8 cellular contexts compared by ENCODE assay signal in genomic region chr2:102520009-102520408, GRCh38. TPM values are rescaled to one million over a fixed set of nuclear protein-coding genes. Genes with fewer than 3 reads are reported as not detected.
DNase-seq lines count a peak whose midpoint lies in the region; ATAC-seq and TF ChIP-seq lines count a peak whose summit lies in the region.

No MANE protein-coding gene starts in this region.

- no peaks in the 10 kb centered on the region for H3K4me1 ChIP-seq in heart right ventricle

- no peaks in the 10 kb centered on the region for H3K36me3 Mint-ChIP-seq in brain

- ATAC-seq in heart right ventricle (no peak), HG02642 (IDR thresholded peaks at IDR 0.05; ENCODE audit: poor library complexity, unreplicated experiment) (peak; percentile 69)

- TF ChIP-seq CTCF in heart right ventricle (IDR thresholded peaks at IDR 0.05): peak; percentile 31 to 74 (median 52)
- TF ChIP-seq CTCF in brain (conservative IDR thresholded peaks at IDR 0.05): peak; percentile 55 to 73
- TF ChIP-seq CTCF in lower leg skin (IDR thresholded peaks at IDR 0.05): no peak

- intact Hi-C loops in heart right ventricle (cut with DNase I) (loop anchor here in 1 of 10 donors (5.0 kb wide), 1 partner anchor 97 kb away; the partner anchor contains the start of gene SLC9A2), cardiac septum (cut with DNase I) (loop anchor here (5.0 kb wide), 2 partner anchors 97 to 182 kb away; partner anchors contain the start of gene SLC9A2), lower leg skin (cut with DNase I; ENCODE audit: low total_unique reads) (no loop called here)

- H3K27me3 ChIP-seq in heart right ventricle: peaks cover 0 to 5% (median 0%) of the 10 kb centered on the region in 7 donors

- no peaks in the 10 kb centered on the region for H3K36me3 ChIP-seq in heart right ventricle

- no peak overlapping the region for H3K27ac Mint-ChIP-seq in brain

- no peak overlapping the region for H3K4me3 Mint-ChIP-seq in brain

- DNase-seq in heart right ventricle (no peak), cardiac septum (ENCODE audit: low spot score) (no peak), NCI-H2227 treated with DMSO at 0.1 percent for 48 hours (lab: John Stamatoyannopoulos, UW) (peak; percentile 15), mucosa of gallbladder (ENCODE audit: low spot score) (peak; percentile 28), lower leg skin (ENCODE audit: low spot score in 2 of 2) (no peak)
- DNase-seq in NK-92 treated with Interleukin-12 subunit alpha and Interleukin-12 subunit beta, amount 100 ng/mL, for 24 hours (lab: John Stamatoyannopoulos, UW): no peak

- no peaks in the 10 kb centered on the region for H3K9me3 ChIP-seq in heart right ventricle

- no peak overlapping the region for H3K27ac ChIP-seq in heart right ventricle

- 16 to 21% methylated on average over 2 of the region's 2 CpGs for WGBS in heart right ventricle, 2 donors
- 37 to 41% methylated on average over 2 of the region's 2 CpGs for WGBS in lower leg skin, 2 donors

- H3K4me1 Mint-ChIP-seq in brain: peaks cover 27% of the 10 kb centered on the region

- TF ChIP-seq POLR2A in lower leg skin (IDR thresholded peaks at IDR 0.05): no peak

- H3K4me3 ChIP-seq in heart right ventricle (no peak overlapping the region), lower leg skin (ENCODE audit: low read depth, poor library complexity, severe bottlenecking) (no peak overlapping the region)

- H3K9me3 Mint-ChIP-seq in brain: no peaks in the 10 kb centered on the region

- no peaks in the 10 kb centered on the region for H3K27me3 Mint-ChIP-seq in brain

RNA-seq across cellular contexts. Expression of gene SLC9A4, which starts 47.0 kb away (rescaled TPM):
- total RNA-seq in heart right ventricle (under 1 TPM in 1 of 10 donors, not detected in 9; 0.07 TPM), cardiac septum (not detected), mucosa of gallbladder (19.9 TPM), lower leg skin (1 to 10 TPM in 1 of 4 donors, under 1 TPM in 2, not detected in 1; 0.15 to 2.7 (median 0.74) TPM)
- polyA plus RNA-seq in heart right ventricle (not detected), brain (ENCODE audit: insufficient read depth, low read depth, low replicate concordance) (not detected)

Comparison
In these comparisons a context has a peak if more than half of its experiments do, and no peak if none do; other contexts are left out.
1. DNase-seq: peak in NCI-H2227 treated with DMSO at 0.1 percent for 48 hours (single experiment) and mucosa of gallbladder (single experiment); none in heart right ventricle (0 of 2), cardiac septum (single experiment), lower leg skin (0 of 2) and NK-92 treated with Interleukin-12 subunit alpha and Interleukin-12 subunit beta, amount 100 ng/mL, for 24 hours (single experiment).
2. CTCF ChIP-seq: peak in heart right ventricle (9 of 9) and brain (2 of 2); none in lower leg skin (0 of 3).